1 cellular context compared by ENCODE assay signal in the genomic region with DNA sequence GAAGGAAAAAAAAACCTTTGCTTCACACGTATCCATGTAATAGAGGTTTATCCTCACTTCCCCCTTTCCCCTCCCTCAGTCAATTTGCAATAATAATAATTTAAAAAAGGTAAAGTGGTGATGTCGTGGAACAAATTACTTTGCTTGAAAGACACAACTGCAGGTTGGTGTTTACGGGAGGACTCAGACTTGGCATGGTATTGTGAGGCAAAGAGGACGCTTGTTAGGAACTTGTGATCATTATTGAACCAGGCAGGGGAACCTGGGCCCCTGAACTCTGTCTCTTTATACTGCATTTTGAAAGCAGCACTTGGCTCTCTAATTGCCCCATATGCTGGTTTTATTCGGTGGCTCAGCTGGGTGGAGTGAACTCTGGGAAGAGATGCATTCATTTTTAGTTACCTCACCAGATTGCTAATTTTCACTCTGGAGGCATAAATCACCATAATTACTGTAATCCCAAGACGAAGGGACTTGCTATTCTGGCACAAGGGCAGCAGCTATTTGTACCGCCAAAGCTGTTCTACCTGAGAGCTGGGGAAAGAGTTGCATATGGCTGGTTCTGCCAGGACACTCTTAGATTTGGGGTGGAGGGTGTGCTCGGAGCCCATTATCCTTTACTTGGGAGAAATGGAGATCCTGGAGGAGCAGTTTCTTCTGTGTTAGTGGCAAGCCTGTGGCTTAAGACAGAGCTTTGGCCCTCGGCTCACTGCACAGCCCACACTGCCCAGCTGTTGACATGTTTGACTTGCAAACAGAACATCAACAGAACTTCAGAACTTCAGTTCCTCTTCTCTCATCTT.
TF ChIP-seq lines count a peak whose summit lies in the region.

No MANE protein-coding gene starts in this region.

TF ChIP-seq in HepG2, 621 proteins besides CTCF, POLR2A, EP300 and RAD21 (continued from another document):
- TF ChIP-seq, protein P1, sequence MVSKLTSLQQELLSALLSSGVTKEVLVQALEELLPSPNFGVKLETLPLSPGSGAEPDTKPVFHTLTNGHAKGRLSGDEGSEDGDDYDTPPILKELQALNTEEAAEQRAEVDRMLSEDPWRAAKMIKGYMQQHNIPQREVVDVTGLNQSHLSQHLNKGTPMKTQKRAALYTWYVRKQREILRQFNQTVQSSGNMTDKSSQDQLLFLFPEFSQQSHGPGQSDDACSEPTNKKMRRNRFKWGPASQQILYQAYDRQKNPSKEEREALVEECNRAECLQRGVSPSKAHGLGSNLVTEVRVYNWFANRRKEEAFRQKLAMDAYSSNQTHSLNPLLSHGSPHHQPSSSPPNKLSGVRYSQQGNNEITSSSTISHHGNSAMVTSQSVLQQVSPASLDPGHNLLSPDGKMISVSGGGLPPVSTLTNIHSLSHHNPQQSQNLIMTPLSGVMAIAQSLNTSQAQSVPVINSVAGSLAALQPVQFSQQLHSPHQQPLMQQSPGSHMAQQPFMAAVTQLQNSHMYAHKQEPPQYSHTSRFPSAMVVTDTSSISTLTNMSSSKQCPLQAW (CRISPR knock-in tag; IDR thresholded peaks at IDR 0.05) = peak; percentile 65; the same call in 1 of the 2 replicates
- TF ChIP-seq CREM (IDR thresholded peaks at IDR 0.05) = peak; percentile 65
- no peak for TF ChIP-seq CREM (CRISPR knock-in tag; IDR thresholded peaks at IDR 0.05)
- no peak for TF ChIP-seq KLF12 (CRISPR knock-in tag; IDR thresholded peaks at IDR 0.05; ENCODE audit: borderline replicate concordance)
- TF ChIP-seq, protein P2, sequence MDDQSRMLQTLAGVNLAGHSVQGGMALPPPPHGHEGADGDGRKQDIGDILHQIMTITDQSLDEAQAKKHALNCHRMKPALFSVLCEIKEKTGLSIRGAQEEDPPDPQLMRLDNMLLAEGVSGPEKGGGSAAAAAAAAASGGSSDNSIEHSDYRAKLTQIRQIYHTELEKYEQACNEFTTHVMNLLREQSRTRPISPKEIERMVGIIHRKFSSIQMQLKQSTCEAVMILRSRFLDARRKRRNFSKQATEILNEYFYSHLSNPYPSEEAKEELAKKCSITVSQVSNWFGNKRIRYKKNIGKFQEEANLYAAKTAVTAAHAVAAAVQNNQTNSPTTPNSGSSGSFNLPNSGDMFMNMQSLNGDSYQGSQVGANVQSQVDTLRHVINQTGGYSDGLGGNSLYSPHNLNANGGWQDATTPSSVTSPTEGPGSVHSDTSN (CRISPR knock-in tag; IDR thresholded peaks at IDR 0.05; ENCODE audit: borderline replicate concordance) = no peak
- TF ChIP-seq POGZ (CRISPR knock-in tag; IDR thresholded peaks at IDR 0.05) = 0 out of 2 replicates have a peak, but pooled peaks have one; percentile 23
- peak; percentile 56; the same call in 1 of the 2 replicates for TF ChIP-seq ZNF317 (CRISPR knock-in tag; IDR thresholded peaks at IDR 0.05)
- TF ChIP-seq ESRRA (CRISPR knock-in tag; IDR thresholded peaks at IDR 0.05; ENCODE audit: low read depth) = 0 out of 2 replicates have a peak, but pooled peaks have one; percentile 30
- TF ChIP-seq ZEB1 (IDR thresholded peaks at IDR 0.05; ENCODE audit: insufficient replicate concordance, low read depth) = peak; percentile 8
- 0 out of 2 replicates have a peak, but pooled peaks have one; percentile 20 for TF ChIP-seq ELF3 (CRISPR knock-in tag; IDR thresholded peaks at IDR 0.05)
- peak; percentile 72 for TF ChIP-seq ARNT2 (CRISPR knock-in tag; IDR thresholded peaks at IDR 0.05; ENCODE audit: low read depth)
- TF ChIP-seq, protein P3, sequence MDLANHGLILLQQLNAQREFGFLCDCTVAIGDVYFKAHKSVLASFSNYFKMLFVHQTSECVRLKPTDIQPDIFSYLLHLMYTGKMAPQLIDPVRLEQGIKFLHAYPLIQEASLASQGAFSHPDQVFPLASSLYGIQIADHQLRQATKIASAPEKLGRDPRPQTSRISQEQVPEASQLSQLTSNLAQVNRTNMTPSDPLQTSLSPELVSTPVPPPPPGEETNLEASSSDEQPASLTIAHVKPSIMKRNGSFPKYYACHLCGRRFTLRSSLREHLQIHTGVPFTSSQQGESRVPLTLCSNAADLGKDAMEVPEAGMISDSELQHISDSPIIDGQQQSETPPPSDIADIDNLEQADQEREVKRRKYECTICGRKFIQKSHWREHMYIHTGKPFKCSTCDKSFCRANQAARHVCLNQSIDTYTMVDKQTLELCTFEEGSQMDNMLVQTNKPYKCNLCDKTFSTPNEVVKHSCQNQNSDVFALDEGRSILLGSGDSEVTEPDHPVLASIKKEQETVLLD (CRISPR knock-in tag; IDR thresholded peaks at IDR 0.05; ENCODE audit: low read depth) = no peak
- TF ChIP-seq TBX2 (CRISPR knock-in tag; IDR thresholded peaks at IDR 0.05; ENCODE audit: borderline replicate concordance) = peak; percentile 90
- 0 out of 2 replicates have a peak, but pooled peaks have one; percentile 35 for TF ChIP-seq ISL2 (CRISPR knock-in tag; IDR thresholded peaks at IDR 0.05)
- TF ChIP-seq ZNF292 (CRISPR knock-in tag; IDR thresholded peaks at IDR 0.05; ENCODE audit: borderline replicate concordance, low read depth) = peak; percentile 33; the same call in 1 of the 2 replicates
- no peak for TF ChIP-seq FOXP1 (IDR thresholded peaks at IDR 0.05)
- peak; percentile 87 for TF ChIP-seq FOXP1 (CRISPR knock-in tag; IDR thresholded peaks at IDR 0.05)
- TF ChIP-seq, protein P4, sequence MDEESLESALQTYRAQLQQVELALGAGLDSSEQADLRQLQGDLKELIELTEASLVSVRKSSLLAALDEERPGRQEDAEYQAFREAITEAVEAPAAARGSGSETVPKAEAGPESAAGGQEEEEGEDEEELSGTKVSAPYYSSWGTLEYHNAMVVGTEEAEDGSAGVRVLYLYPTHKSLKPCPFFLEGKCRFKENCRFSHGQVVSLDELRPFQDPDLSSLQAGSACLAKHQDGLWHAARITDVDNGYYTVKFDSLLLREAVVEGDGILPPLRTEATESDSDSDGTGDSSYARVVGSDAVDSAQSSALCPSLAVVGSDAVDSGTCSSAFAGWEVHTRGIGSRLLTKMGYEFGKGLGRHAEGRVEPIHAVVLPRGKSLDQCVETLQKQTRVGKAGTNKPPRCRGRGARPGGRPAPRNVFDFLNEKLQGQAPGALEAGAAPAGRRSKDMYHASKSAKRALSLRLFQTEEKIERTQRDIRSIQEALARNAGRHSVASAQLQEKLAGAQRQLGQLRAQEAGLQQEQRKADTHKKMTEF (CRISPR knock-in tag; IDR thresholded peaks at IDR 0.05) = peak; percentile 78
- TF ChIP-seq, protein P5, sequence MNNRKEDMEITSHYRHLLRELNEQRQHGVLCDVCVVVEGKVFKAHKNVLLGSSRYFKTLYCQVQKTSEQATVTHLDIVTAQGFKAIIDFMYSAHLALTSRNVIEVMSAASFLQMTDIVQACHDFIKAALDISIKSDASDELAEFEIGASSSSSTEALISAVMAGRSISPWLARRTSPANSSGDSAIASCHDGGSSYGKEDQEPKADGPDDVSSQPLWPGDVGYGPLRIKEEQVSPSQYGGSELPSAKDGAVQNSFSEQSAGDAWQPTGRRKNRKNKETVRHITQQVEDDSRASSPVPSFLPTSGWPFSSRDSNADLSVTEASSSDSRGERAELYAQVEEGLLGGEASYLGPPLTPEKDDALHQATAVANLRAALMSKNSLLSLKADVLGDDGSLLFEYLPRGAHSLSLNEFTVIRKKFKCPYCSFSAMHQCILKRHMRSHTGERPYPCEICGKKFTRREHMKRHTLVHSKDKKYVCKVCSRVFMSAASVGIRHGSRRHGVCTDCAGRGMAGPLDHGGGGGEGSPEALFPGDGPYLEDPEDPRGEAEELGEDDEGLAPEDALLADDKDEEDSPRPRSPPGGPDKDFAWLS (CRISPR knock-in tag; IDR thresholded peaks at IDR 0.05; ENCODE audit: borderline replicate concordance) = 0 out of 2 replicates have a peak, but pooled peaks have one; percentile 28
- TF ChIP-seq YY1 (IDR thresholded peaks at IDR 0.05; ENCODE audit: insufficient read depth, insufficient replicate concordance, low read depth, low read length) = no peak
- no peak for TF ChIP-seq LCORL (IDR thresholded peaks at IDR 0.05)
- peak; percentile 55; the same call in 1 of the 2 replicates for TF ChIP-seq LCORL (CRISPR knock-in tag; IDR thresholded peaks at IDR 0.05)
- TF ChIP-seq, protein P6, sequence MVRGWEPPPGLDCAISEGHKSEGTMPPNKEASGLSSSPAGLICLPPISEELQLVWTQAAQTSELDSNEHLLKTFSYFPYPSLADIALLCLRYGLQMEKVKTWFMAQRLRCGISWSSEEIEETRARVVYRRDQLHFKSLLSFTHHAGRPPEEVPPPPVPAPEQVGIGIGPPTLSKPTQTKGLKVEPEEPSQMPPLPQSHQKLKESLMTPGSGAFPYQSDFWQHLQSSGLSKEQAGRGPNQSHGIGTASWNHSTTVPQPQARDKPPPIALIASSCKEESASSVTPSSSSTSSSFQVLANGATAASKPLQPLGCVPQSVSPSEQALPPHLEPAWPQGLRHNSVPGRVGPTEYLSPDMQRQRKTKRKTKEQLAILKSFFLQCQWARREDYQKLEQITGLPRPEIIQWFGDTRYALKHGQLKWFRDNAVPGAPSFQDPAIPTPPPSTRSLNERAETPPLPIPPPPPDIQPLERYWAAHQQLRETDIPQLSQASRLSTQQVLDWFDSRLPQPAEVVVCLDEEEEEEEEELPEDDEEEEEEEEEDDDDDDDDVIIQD (CRISPR knock-in tag; IDR thresholded peaks at IDR 0.05; ENCODE audit: low read depth) = peak; percentile 61
- TF ChIP-seq, protein P7, sequence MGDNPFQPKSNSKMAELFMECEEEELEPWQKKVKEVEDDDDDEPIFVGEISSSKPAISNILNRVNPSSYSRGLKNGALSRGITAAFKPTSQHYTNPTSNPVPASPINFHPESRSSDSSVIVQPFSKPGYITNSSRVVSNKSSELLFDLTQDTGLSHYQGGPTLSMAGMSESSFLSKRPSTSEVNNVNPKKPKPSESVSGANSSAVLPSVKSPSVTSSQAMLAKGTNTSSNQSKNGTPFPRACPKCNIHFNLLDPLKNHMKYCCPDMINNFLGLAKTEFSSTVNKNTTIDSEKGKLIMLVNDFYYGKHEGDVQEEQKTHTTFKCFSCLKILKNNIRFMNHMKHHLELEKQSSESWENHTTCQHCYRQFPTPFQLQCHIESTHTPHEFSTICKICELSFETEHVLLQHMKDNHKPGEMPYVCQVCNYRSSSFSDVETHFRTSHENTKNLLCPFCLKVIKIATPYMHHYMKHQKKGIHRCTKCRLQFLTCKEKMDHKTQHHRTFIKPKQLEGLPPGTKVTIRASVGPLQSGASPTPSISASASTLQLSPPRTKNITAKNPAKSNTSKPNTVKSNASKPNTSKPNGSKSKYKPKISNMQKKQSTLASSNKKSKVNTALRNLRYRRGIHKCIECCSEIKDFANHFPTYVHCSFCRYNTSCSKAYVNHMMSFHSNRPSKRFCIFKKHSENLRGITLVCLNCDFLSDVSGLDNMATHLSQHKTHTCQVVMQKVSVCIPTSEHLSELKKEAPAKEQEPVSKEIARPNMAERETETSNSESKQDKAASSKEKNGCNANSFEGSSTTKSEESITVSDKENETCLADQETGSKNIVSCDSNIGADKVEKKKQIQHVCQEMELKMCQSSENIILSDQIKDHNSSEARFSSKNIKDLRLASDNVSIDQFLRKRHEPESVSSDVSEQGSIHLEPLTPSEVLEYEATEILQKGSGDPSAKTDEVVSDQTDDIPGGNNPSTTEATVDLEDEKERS (CRISPR knock-in tag; IDR thresholded peaks at IDR 0.05) = 0 out of 2 replicates have a peak, but pooled peaks have one; percentile 43
- 0 out of 2 replicates have a peak, but pooled peaks have one; percentile 17 for TF ChIP-seq SPEN (CRISPR knock-in tag; IDR thresholded peaks at IDR 0.05; ENCODE audit: low read depth)
- TF ChIP-seq ZBTB38 (CRISPR knock-in tag; IDR thresholded peaks at IDR 0.05) = 0 out of 2 replicates have a peak, but pooled peaks have one; percentile 13
- TF ChIP-seq FOXO1 (CRISPR knock-in tag; IDR thresholded peaks at IDR 0.05) = peak; percentile 53; the same call in 1 of the 2 replicates
- TF ChIP-seq SMAD3 (CRISPR knock-in tag; IDR thresholded peaks at IDR 0.05) = peak; percentile 77
- TF ChIP-seq, protein P8, sequence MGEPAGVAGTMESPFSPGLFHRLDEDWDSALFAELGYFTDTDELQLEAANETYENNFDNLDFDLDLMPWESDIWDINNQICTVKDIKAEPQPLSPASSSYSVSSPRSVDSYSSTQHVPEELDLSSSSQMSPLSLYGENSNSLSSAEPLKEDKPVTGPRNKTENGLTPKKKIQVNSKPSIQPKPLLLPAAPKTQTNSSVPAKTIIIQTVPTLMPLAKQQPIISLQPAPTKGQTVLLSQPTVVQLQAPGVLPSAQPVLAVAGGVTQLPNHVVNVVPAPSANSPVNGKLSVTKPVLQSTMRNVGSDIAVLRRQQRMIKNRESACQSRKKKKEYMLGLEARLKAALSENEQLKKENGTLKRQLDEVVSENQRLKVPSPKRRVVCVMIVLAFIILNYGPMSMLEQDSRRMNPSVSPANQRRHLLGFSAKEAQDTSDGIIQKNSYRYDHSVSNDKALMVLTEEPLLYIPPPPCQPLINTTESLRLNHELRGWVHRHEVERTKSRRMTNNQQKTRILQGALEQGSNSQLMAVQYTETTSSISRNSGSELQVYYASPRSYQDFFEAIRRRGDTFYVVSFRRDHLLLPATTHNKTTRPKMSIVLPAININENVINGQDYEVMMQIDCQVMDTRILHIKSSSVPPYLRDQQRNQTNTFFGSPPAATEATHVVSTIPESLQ (CRISPR knock-in tag; conservative IDR thresholded peaks at IDR 0.05) = no peak
- peak; percentile 61 for TF ChIP-seq SKI (IDR thresholded peaks at IDR 0.05; ENCODE audit: partially characterized antibody)
- TF ChIP-seq, protein P9, sequence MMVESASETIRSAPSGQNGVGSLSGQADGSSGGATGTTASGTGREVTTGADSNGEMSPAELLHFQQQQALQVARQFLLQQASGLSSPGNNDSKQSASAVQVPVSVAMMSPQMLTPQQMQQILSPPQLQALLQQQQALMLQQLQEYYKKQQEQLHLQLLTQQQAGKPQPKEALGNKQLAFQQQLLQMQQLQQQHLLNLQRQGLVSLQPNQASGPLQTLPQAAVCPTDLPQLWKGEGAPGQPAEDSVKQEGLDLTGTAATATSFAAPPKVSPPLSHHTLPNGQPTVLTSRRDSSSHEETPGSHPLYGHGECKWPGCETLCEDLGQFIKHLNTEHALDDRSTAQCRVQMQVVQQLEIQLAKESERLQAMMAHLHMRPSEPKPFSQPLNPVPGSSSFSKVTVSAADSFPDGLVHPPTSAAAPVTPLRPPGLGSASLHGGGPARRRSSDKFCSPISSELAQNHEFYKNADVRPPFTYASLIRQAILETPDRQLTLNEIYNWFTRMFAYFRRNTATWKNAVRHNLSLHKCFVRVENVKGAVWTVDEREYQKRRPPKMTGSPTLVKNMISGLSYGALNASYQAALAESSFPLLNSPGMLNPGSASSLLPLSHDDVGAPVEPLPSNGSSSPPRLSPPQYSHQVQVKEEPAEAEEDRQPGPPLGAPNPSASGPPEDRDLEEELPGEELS (CRISPR knock-in tag; IDR thresholded peaks at IDR 0.05) = peak; percentile 80
- TF ChIP-seq, protein P10, sequence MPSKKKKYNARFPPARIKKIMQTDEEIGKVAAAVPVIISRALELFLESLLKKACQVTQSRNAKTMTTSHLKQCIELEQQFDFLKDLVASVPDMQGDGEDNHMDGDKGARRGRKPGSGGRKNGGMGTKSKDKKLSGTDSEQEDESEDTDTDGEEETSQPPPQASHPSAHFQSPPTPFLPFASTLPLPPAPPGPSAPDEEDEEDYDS (CRISPR knock-in tag; IDR thresholded peaks at IDR 0.05) = peak; percentile 42; the same call in 1 of the 2 replicates
- TF ChIP-seq SALL2 (CRISPR knock-in tag; IDR thresholded peaks at IDR 0.05) = no peak
